In genomic region chr21:42613756-42614155, GRCh38 we compare ENCODE assay signal across 23 cellular contexts. TPM values are rescaled to one million over a fixed set of nuclear protein-coding genes. Genes with fewer than 3 reads are reported as not detected.
A peak's percentile ranks its signal among the peaks of the same experiment; 100 is the strongest.
DNase-seq lines count a peak whose midpoint lies in the region; ATAC-seq and TF ChIP-seq lines count a peak whose summit lies in the region.
"Had no signal": no experiment of that assay in that cellular context is flagged by ENCODE, and none has a peak within 500 bp of the region (broad histone marks: within the 10 kb centered on the region; RNA-seq: fewer than 3 reads in every experiment).

No MANE protein-coding gene starts in this region.

- TF ChIP-seq POLR2A in heart left ventricle (IDR thresholded peaks at IDR 0.05): no peak

- WGBS in heart left ventricle, 4 donors: 88 to 94% (median 90%) methylated on average over 5 of the region's 5 CpGs

- peaks cover 12 to 25% (median 22%) of the 10 kb centered on the region in 9 donors for H3K27me3 ChIP-seq in heart left ventricle
- H3K27me3 ChIP-seq: SJCRH30 had no signal

- DNase-seq in cardiac septum (ENCODE audit: low spot score): peak; percentile 29
- DNase-seq in heart left ventricle: no peak
- DNase-seq in epithelial cell of proximal tubule (ENCODE audit: low read depth): no peak
- peak; percentile 25 for DNase-seq in posterior vena cava (ENCODE audit: low spot score)
- DNase-seq in NCI-H1930 (lab: John Stamatoyannopoulos, UW): no peak
- DNase-seq in NOMO-1 treated with DMSO at 0.1 percent for 48 hours (lab: John Stamatoyannopoulos, UW; ENCODE audit: unreplicated experiment): no peak
- DNase-seq in AG08395 (ENCODE audit: low spot score): no peak
- DNase-seq: AML-193, COR-L47, HCEC 1CT, Karpas-422, NCI-H1105, NCI-H1436 treated with DMSO at 0.1 percent for 48 hours, NCI-H187 treated with DMSO at 0.1 percent for 48 hours, NCI-H2107, NCI-H524, NCI-H748 treated with DMSO at 0.1 percent for 48 hours, PC-3, SJCRH30 had no signal

- H3K27ac ChIP-seq in heart left ventricle: no peak overlapping the region
- H3K27ac ChIP-seq: BLaER1 treated with 17β-estradiol and CSF1 and Interleukin-3, amounts not matched to agents 10 nM and 100 nM; SJCRH30 had no signal

- peaks cover 0 to 8% (median 0%) of the 10 kb centered on the region in 12 donors for H3K4me1 ChIP-seq in heart left ventricle
- H3K4me1 ChIP-seq: SJCRH30 had no signal

- intact Hi-C loops in cardiac septum (cut with DNase I): no loop called here
- intact Hi-C loops in heart left ventricle (cut with DNase I): no loop called here
- intact Hi-C loops in posterior vena cava (cut with DNase I): no loop called here

- H3K4me3 ChIP-seq in heart left ventricle (no peak overlapping the region), epithelial cell of proximal tubule (ENCODE audit: low read depth, low read length) (peak overlapping the region; percentile 41)
- H3K4me3 ChIP-seq: BLaER1 treated with 17β-estradiol and CSF1 and Interleukin-3, amounts not matched to agents 10 nM and 100 nM; SJCRH30 had no signal

- no peak for TF ChIP-seq CTCF in heart left ventricle (IDR thresholded peaks at IDR 0.05)
- TF ChIP-seq CTCF in epithelial cell of proximal tubule (conservative IDR thresholded peaks at IDR 0.05; ENCODE audit: low read depth, low read length): no peak

- H3K9me3 ChIP-seq in heart left ventricle: peaks cover 0 to 22% (median 5%) of the 10 kb centered on the region in 12 donors
- H3K9me3 ChIP-seq: SJCRH30 had no signal

- no peak for ATAC-seq in heart left ventricle
- ATAC-seq: PC-3, Right ventricle myocardium inferior, SK-N-SH treated with all-trans-retinoic acid at 6 μM for 48 hours had no signal

- no peaks in the 10 kb centered on the region for H3K36me3 ChIP-seq in heart left ventricle
- H3K36me3 ChIP-seq: BLaER1 treated with 17β-estradiol and CSF1 and Interleukin-3, amounts not matched to agents 10 nM and 100 nM; SJCRH30 had no signal

RNA-seq across cellular contexts. Expression of gene PDE9A, which starts 39.7 kb away (rescaled TPM):
- 1.1 TPM for total RNA-seq in cardiac septum
- 1 to 10 TPM; 1.5 to 4.0 (median 3.3) TPM for total RNA-seq in heart left ventricle
- 1 to 10 TPM; 2.8 to 3.1 TPM for polyA plus RNA-seq in heart left ventricle
- 1.3 and 2.0 TPM in 2 replicates for total RNA-seq in epithelial cell of proximal tubule
- total RNA-seq in posterior vena cava: 1 to 10 TPM; 4.0 to 5.6 TPM
- total RNA-seq: A172 had no signal

Comparison
In these comparisons a context has a peak if more than half of its experiments do, and no peak if none do; other contexts are left out.
1. DNase-seq: peak in cardiac septum (single experiment) and posterior vena cava (single experiment); none in heart left ventricle (0 of 5), epithelial cell of proximal tubule (single experiment), NCI-H1930 (0 of 2), NOMO-1 treated with DMSO at 0.1 percent for 48 hours (single experiment) and AG08395 (single experiment).